8 cellular contexts compared by ENCODE assay signal in genomic region chr15:55407949-55408766, GRCh38. TPM values are rescaled to one million over a fixed set of nuclear protein-coding genes. Genes with fewer than 3 reads are reported as not detected.
DNase-seq lines count a peak whose midpoint lies in the region; ATAC-seq, FAIRE-seq and TF ChIP-seq lines count a peak whose summit lies in the region.

Gene CCPG1, minus strand, starts transcription at chr15:55408359. Its CDS starts 18,935 bp downstream, at chr15:55389424.
A gene with protein sequence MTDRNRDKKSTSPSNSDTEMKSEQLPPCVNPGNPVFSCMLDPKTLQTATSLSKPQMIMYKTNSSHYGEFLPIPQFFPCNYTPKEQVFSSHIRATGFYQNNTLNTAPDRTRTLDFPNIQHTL (plus strand): TSS chr15:55408495. CDS start chr15:55408769, 274 bp downstream.

- peak within 1 kb of the TSS; percentile 60 for H3K9ac ChIP-seq in neural progenitor cell

- no peaks in the 10 kb centered on the region for H3K9me3 ChIP-seq in neural progenitor cell (ENCODE audit: low read depth)

- no peaks in the 10 kb centered on the region for H3K36me3 Mint-ChIP-seq in neural progenitor cell

- H2AFZ ChIP-seq in neural progenitor cell (replicated peaks), result peak within 1 kb of the TSS; percentile 84

- ATAC-seq in foreskin keratinocyte, result peak; percentile 98

- H3K4me1 Mint-ChIP-seq in neural progenitor cell, result peaks cover 9% of the 10 kb centered on the region

- H3K4me2 ChIP-seq in neural progenitor cell, result peak within 1 kb of the TSS; percentile 96

- H3K4me3 Mint-ChIP-seq in neural progenitor cell, result peak within 1 kb of the TSS; percentile 92

- no peaks in the 10 kb centered on the region for H3K79me2 ChIP-seq in neural progenitor cell (ENCODE audit: low read depth)

- H3K27ac Mint-ChIP-seq in neural progenitor cell, result peak within 1 kb of the TSS; percentile 95

- peaks cover 23% of the 10 kb centered on the region for H3F3A ChIP-seq in neural progenitor cell (ENCODE audit: low read depth)

- peak; percentile 93 for DNase-seq in H7
- peak; percentile 95 for DNase-seq in M059J (ENCODE audit: low read depth)
- peak; percentile 93 to 94 for DNase-seq in SHP77 (lab: John Stamatoyannopoulos, UW)
- DNase-seq in activated gamma-delta T cell treated with anti-CD3 and anti-CD28 coated beads, Interleukin-2, amount 50 U/mL, for 16 hours (ENCODE audit: low read depth), result peak; percentile 77
- DNase-seq in foreskin keratinocyte, result peak; percentile 79 to 86
- peak; percentile 98 for DNase-seq in neural progenitor cell (ENCODE audit: low spot score)
- DNase-seq in stromal cell of bone marrow (ENCODE audit: low read depth), result peak; percentile 91

- TF ChIP-seq CTCF in foreskin keratinocyte (conservative IDR thresholded peaks at IDR 0.05), result peak; percentile 86
- peak; percentile 60 for TF ChIP-seq CTCF in neural progenitor cell (IDR thresholded peaks at IDR 0.05)

- no peak within 1 kb of the TSS for H3K27ac ChIP-seq in foreskin keratinocyte
- peak within 1 kb of the TSS; percentile 84 for H3K27ac ChIP-seq in neural progenitor cell

- H3K27me3 Mint-ChIP-seq in neural progenitor cell (ENCODE audit: insufficient read depth, low read depth), result peaks cover 2% of the 10 kb centered on the region

- peak within 1 kb of the TSS; percentile 79 for H3K4me3 ChIP-seq in H7 (ENCODE audit: insufficient read depth, low read depth, low read length)
- peak within 1 kb of the TSS; percentile 88 for H3K4me3 ChIP-seq in neural progenitor cell

- no peaks in the 10 kb centered on the region for H3K9me3 Mint-ChIP-seq in neural progenitor cell

- no peaks in the 10 kb centered on the region for H4K20me1 ChIP-seq in neural progenitor cell (ENCODE audit: low read depth)

- no peaks in the 10 kb centered on the region for H3K36me3 ChIP-seq in H7 (replicated peaks; ENCODE audit: control insufficient read depth, insufficient read depth, low read length)
- H3K36me3 ChIP-seq in neural progenitor cell, result no peaks in the 10 kb centered on the region

- H3K27me3 ChIP-seq in H7 (ENCODE audit: control insufficient read depth, insufficient read depth, low read length), result no peaks in the 10 kb centered on the region
- no peaks in the 10 kb centered on the region for H3K27me3 ChIP-seq in foreskin keratinocyte
- H3K27me3 ChIP-seq in neural progenitor cell, result no peaks in the 10 kb centered on the region

- peak; percentile 91 for FAIRE-seq in G401.6 (lab: Jason Lieb, UNC)

- no peaks in the 10 kb centered on the region for H3K4me1 ChIP-seq in foreskin keratinocyte
- peaks cover 4% of the 10 kb centered on the region for H3K4me1 ChIP-seq in neural progenitor cell

RNA-seq across cellular contexts. Expression of gene CCPG1, which starts in this region (rescaled TPM):
- total RNA-seq in H7 (2014; rRNA removed; shearing (Covaris generic)), result 14.3 and 23.8 TPM in 2 replicates
- 35.6 and 45.6 TPM in 2 replicates for total RNA-seq in M059J (2014; rRNA removed; shearing (Covaris generic))
- total RNA-seq in foreskin keratinocyte (5.7 and 9.7 TPM in 2 replicates), neural progenitor cell (ENCODE audit: low replicate concordance) (13.8 and 28.0 TPM in 2 replicates)
- 2.9 and 4.4 TPM in 2 replicates for polyA plus RNA-seq in foreskin keratinocyte

RNA-seq across cellular contexts. Expression of the second gene that starts in this region (rescaled TPM):
- 1.5 and 3.1 TPM in 2 replicates for total RNA-seq in H7 (2014; rRNA removed; shearing (Covaris generic))
- total RNA-seq in M059J (2014; rRNA removed; shearing (Covaris generic)), result 3.5 and 6.5 TPM in 2 replicates
- 1.0 and 1.4 TPM in 2 replicates for total RNA-seq in foreskin keratinocyte
- polyA plus RNA-seq in foreskin keratinocyte, result 1.4 and 2.7 TPM in 2 replicates
- total RNA-seq in neural progenitor cell (ENCODE audit: low replicate concordance), result 3.9 and 14.2 TPM in 2 replicates
